10 cellular contexts compared by ENCODE assay signal in genomic region chr3:187042062-187042745, GRCh38.
DNase-seq lines count a peak whose midpoint lies in the region; ATAC-seq and TF ChIP-seq lines count a peak whose summit lies in the region.
"Had no signal": no experiment of that assay in that cellular context is flagged by ENCODE, and none has a peak within 500 bp of the region (broad histone marks: within the 10 kb centered on the region; RNA-seq: fewer than 3 reads in every experiment).

No MANE protein-coding gene starts in this region.

- H3K36me3 ChIP-seq in HCT116 (ENCODE audit: control insufficient read depth in 1 of 2, insufficient read depth in 2 of 2, low read length in 2 of 2) (no peaks in the 10 kb centered on the region), prostate gland (no peaks in the 10 kb centered on the region)

- POLR2A ChIA-PET in activated CD4-positive, alpha-beta T cell treated with anti-CD3 and anti-CD28 coated beads for 36 hours (lab: Charles Lee) = interaction anchor here (1.2 kb wide), 1 partner anchor 15 kb away, joined by 4 read pairs; no protein-coding TSS in a partner anchor
- POLR2A ChIA-PET in HCT116 (lab: Charles Lee) = no interaction called here
- POLR2A ChIA-PET in activated CD4-positive, alpha-beta memory T cell treated with anti-CD3 and anti-CD28 coated beads, Interleukin-2, amount 10 ng/mL, durations not matched to agents 7 days and 5 days (lab: Charles Lee) = interaction anchor here (1.0 to 9.7 kb wide), 10 partner anchors 8 to 471 kb away, joined by 3 to 108 read pairs (median 6); partner anchors contain the start of genes EIF4A2 and ST6GAL1

- no peak for DNase-seq in activated CD4-positive, alpha-beta T cell treated with anti-CD3 and anti-CD28 coated beads for 36 hours
- no peak for DNase-seq in activated CD4-positive, alpha-beta T cell treated with anti-CD3 and anti-CD28 coated beads for 48 hours
- DNase-seq in HCT116 (ENCODE audit: low read depth, low spot score) (no peak), prostate gland (ENCODE audit: low spot score) (no peak), NCI-H1105 treated with DMSO at 0.1 percent for 48 hours (lab: John Stamatoyannopoulos, UW) (no peak), putamen (ENCODE audit: low spot score) (no peak), NCI-H2029 (lab: John Stamatoyannopoulos, UW) (no peak)
- no peak for DNase-seq in activated CD4-positive, alpha-beta memory T cell treated with anti-CD3 and anti-CD28 coated beads, Interleukin-2, amount 10 ng/mL, durations not matched to agents 7 days and 5 days
- DNase-seq: cerebellar nuclear complex had no signal

- TF ChIP-seq CTCF in HCT116 (IDR thresholded peaks at IDR 0.05 in 2 of 3, conservative IDR thresholded peaks at IDR 0.05 in 1 of 3; ENCODE audit: borderline replicate concordance in 1 of 3, insufficient read depth in 1 of 3, low read depth in 2 of 3, low read length in 2 of 3) (no peak), prostate gland (IDR thresholded peaks at IDR 0.05) (no peak)

- H3K9me3 ChIP-seq in HCT116 (ENCODE audit: control insufficient read depth in 1 of 2, insufficient read depth in 1 of 2, low read depth in 1 of 2, low read length in 2 of 2) (no peaks in the 10 kb centered on the region), prostate gland (no peaks in the 10 kb centered on the region)

- BruUV-seq in HCT116 (replicated peaks; lab: Mats Ljungman, UMichigan) = no TSS peak

- H3K9me3 Mint-ChIP-seq in activated CD4-positive, alpha-beta T cell treated with anti-CD3 and anti-CD28 coated beads for 36 hours (ENCODE audit: low read depth) = peaks cover 2% of the 10 kb centered on the region
- no peaks in the 10 kb centered on the region for H3K9me3 Mint-ChIP-seq in activated CD4-positive, alpha-beta memory T cell treated with anti-CD3 and anti-CD28 coated beads, Interleukin-2, amount 10 ng/mL, durations not matched to agents 7 days and 5 days

- H3K27ac Mint-ChIP-seq in activated CD4-positive, alpha-beta T cell treated with anti-CD3 and anti-CD28 coated beads for 36 hours = peak overlapping the region; percentile 95
- H3K27ac Mint-ChIP-seq in activated CD4-positive, alpha-beta memory T cell treated with anti-CD3 and anti-CD28 coated beads, Interleukin-2, amount 10 ng/mL, durations not matched to agents 7 days and 5 days = peak overlapping the region; percentile 98

- H3K27me3 Mint-ChIP-seq in activated CD4-positive, alpha-beta T cell treated with anti-CD3 and anti-CD28 coated beads for 36 hours = no peaks in the 10 kb centered on the region
- H3K27me3 Mint-ChIP-seq in activated CD4-positive, alpha-beta memory T cell treated with anti-CD3 and anti-CD28 coated beads, Interleukin-2, amount 10 ng/mL, durations not matched to agents 7 days and 5 days = no peaks in the 10 kb centered on the region

- H3K27ac ChIP-seq in HCT116 (ENCODE audit: low read depth, low read length) = no peak overlapping the region
- H3K27ac ChIP-seq in prostate gland = peak overlapping the region; percentile 70 to 78
- H3K27ac ChIP-seq: parathyroid adenoma had no signal

- TF ChIP-seq RAD21 in HCT116 (IDR thresholded peaks at IDR 0.05; ENCODE audit: low read depth) = no peak

- peaks cover 87% of the 10 kb centered on the region for H3K36me3 Mint-ChIP-seq in activated CD4-positive, alpha-beta T cell treated with anti-CD3 and anti-CD28 coated beads for 36 hours (ENCODE audit: low read depth)
- peaks cover 84% of the 10 kb centered on the region for H3K36me3 Mint-ChIP-seq in activated CD4-positive, alpha-beta memory T cell treated with anti-CD3 and anti-CD28 coated beads, Interleukin-2, amount 10 ng/mL, durations not matched to agents 7 days and 5 days (ENCODE audit: low read depth)

- H3K4me2 ChIP-seq in HCT116 (ENCODE audit: low read length) = 0 out of 2 replicates have a peak overlapping the region, but pooled peaks have one; percentile 17

- CTCF ChIA-PET in activated CD4-positive, alpha-beta T cell treated with anti-CD3 and anti-CD28 coated beads for 36 hours (lab: Charles Lee) = interaction anchor here (0.6 to 1.0 kb wide), 3 partner anchors 23 to 193 kb away, joined by 3 read pairs; no protein-coding TSS in a partner anchor
- CTCF ChIA-PET in HCT116 (lab: Charles Lee) = no interaction called here
- CTCF ChIA-PET in activated CD4-positive, alpha-beta memory T cell treated with anti-CD3 and anti-CD28 coated beads, Interleukin-2, amount 10 ng/mL, durations not matched to agents 7 days and 5 days (lab: Charles Lee) = interaction anchor here (0.5 to 1.9 kb wide), 8 partner anchors 10 to 193 kb away, joined by 3 to 9 read pairs (median 6); partner anchors contain the start of gene RPL39L

- intact Hi-C loops in activated CD4-positive, alpha-beta T cell treated with anti-CD3 and anti-CD28 coated beads for 36 hours (cut with DNase I, micrococcal nuclease) = loop anchor here (5.0 kb wide), 4 partner anchors 40 to 1105 kb away; partner anchors contain the start of genes ST6GAL1 (in 2 of the 2) and TRA2B (in 1 of the 2)
- intact Hi-C loops in HCT116 (cut with micrococcal nuclease) = no loop called here
- intact Hi-C loops in prostate gland (cut with DNase I) = no loop called here

- H3K4me3 Mint-ChIP-seq in activated CD4-positive, alpha-beta T cell treated with anti-CD3 and anti-CD28 coated beads for 36 hours = peak overlapping the region; percentile 28
- peak overlapping the region; percentile 50 for H3K4me3 Mint-ChIP-seq in activated CD4-positive, alpha-beta memory T cell treated with anti-CD3 and anti-CD28 coated beads, Interleukin-2, amount 10 ng/mL, durations not matched to agents 7 days and 5 days

- no peak for ATAC-seq in activated CD4-positive, alpha-beta T cell treated with anti-CD3 and anti-CD28 coated beads for 36 hours
- ATAC-seq in HCT116 = no peak

- peaks cover 86% of the 10 kb centered on the region for H3K4me1 Mint-ChIP-seq in activated CD4-positive, alpha-beta T cell treated with anti-CD3 and anti-CD28 coated beads for 36 hours
- peaks cover 80% of the 10 kb centered on the region for H3K4me1 Mint-ChIP-seq in activated CD4-positive, alpha-beta memory T cell treated with anti-CD3 and anti-CD28 coated beads, Interleukin-2, amount 10 ng/mL, durations not matched to agents 7 days and 5 days

- no peaks in the 10 kb centered on the region for H3K27me3 ChIP-seq in HCT116 (ENCODE audit: insufficient read depth, low read length)
- H3K27me3 ChIP-seq in prostate gland (replicated peaks; ENCODE audit: insufficient read depth) = no peaks in the 10 kb centered on the region

- no peak overlapping the region for H3K9ac ChIP-seq in HCT116 (ENCODE audit: low read length)
- H3K9ac ChIP-seq: parathyroid adenoma had no signal

- H3K4me3 ChIP-seq in HCT116 (replicated peaks in 1 of 2; ENCODE audit: low read depth in 1 of 2, low read length in 2 of 2) (no peak overlapping the region), prostate gland (no peak overlapping the region)

- no peak overlapping the region for H2AFZ ChIP-seq in HCT116 (ENCODE audit: low read depth, low read length, poor library complexity, severe bottlenecking)
- H2AFZ ChIP-seq: parathyroid adenoma had no signal

- H4K20me1 ChIP-seq in HCT116 (ENCODE audit: insufficient read depth) = no peaks in the 10 kb centered on the region

- peaks cover 2 to 18% of the 10 kb centered on the region in 2 experiments; a peak in 3 of 4 replicates for H3K4me1 ChIP-seq in HCT116 (ENCODE audit: control insufficient read depth in 1 of 2, insufficient read depth in 2 of 2, low read length in 2 of 2)
- peaks cover 9% of the 10 kb centered on the region for H3K4me1 ChIP-seq in prostate gland (replicated peaks)
- H3K4me1 ChIP-seq: parathyroid adenoma had no signal

- RAD21 ChIA-PET in HCT116 (lab: Charles Lee; ENCODE audit: low non-redundant PET in 1 of 2, low total read pairs in 2 of 2, uncharacterized antibody in 2 of 2, unreplicated experiment in 2 of 2) = no interaction called here

- 90% methylated on average over 7 of the region's 7 CpGs for WGBS in prostate gland

- no peaks in the 10 kb centered on the region for H3K79me2 ChIP-seq in HCT116 (ENCODE audit: insufficient read depth, low read length)
- H3K79me2 ChIP-seq: parathyroid adenoma had no signal

- H3K9me2 ChIP-seq in HCT116 (ENCODE audit: insufficient read depth) = no peaks in the 10 kb centered on the region

- TF ChIP-seq POLR2A in HCT116 (IDR thresholded peaks at IDR 0.05; ENCODE audit: borderline replicate concordance, extremely low read depth, insufficient read depth, insufficient read length) (no peak), prostate gland (IDR thresholded peaks at IDR 0.05) (no peak)

TF ChIP-seq in HCT116, 20 proteins besides CTCF, POLR2A, EP300 and RAD21:
- no peak for TF ChIP-seq ZBTB33 (IDR thresholded peaks at IDR 0.05; ENCODE audit: extremely low read depth, insufficient replicate concordance, low read length)
- TF ChIP-seq EZH2 (IDR thresholded peaks at IDR 0.05) = no peak
- TF ChIP-seq FOSL1 (IDR thresholded peaks at IDR 0.05; ENCODE audit: low read depth) = no peak
- TF ChIP-seq POLR2AphosphoS5 (IDR thresholded peaks at IDR 0.05; ENCODE audit: low read depth, low read length) = no peak
- no peak for TF ChIP-seq CEBPB (IDR thresholded peaks at IDR 0.05; ENCODE audit: low read depth)

Comparison
In these comparisons a context has a peak if more than half of its experiments do, and no peak if none do; other contexts are left out.
1. intact Hi-C loops: an anchor here in activated CD4-positive, alpha-beta T cell treated with anti-CD3 and anti-CD28 coated beads for 36 hours (5.0 kb wide); none called in HCT116 and prostate gland.